In the genomic region with DNA sequence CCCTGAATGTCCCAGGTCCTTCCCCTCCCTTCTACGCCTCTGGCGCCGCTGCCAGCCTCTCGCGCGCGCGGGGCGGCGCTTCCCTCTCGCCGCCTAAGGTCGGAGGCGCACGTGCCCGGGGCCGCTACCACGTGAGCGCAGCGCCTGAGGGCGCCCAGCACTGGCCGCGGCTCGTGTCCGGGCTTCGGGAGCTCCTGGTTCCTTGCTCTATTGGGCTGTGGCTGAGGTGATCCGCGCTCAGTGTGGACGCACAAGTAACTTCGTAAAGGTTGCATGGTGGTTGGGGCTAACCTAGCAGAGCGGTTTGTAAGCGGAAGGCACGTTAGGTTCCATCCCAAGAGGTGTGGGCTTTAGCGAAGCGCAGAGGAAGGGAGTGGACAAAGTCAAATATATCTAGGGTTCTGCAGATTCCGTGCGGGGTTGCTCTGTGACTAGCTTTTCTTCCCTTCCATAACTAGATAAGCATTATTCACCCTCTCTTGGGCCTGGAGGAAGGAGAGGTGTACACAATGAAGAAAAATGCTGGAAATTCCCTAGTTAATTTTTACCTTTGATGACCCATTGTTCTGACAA, we compare ENCODE assay signal across 10 cellular contexts. TPM values are rescaled to one million over a fixed set of nuclear protein-coding genes. Genes with fewer than 3 reads are reported as not detected.
DNase-seq lines count a peak whose midpoint lies in the region; ATAC-seq and TF ChIP-seq lines count a peak whose summit lies in the region.
"Had no signal": no experiment of that assay in that cellular context is flagged by ENCODE, and none has a peak within 500 bp of the region (broad histone marks: within the 10 kb centered on the region; RNA-seq: fewer than 3 reads in every experiment).

No MANE protein-coding gene starts in this region.

- no peaks in the 10 kb centered on the region for H3K4me1 ChIP-seq in NT2/D1 (ENCODE audit: insufficient read depth, insufficient read length)
- peaks cover 5% of the 10 kb centered on the region for H3K4me1 ChIP-seq in foreskin keratinocyte

- TF ChIP-seq CTCF in foreskin keratinocyte (conservative IDR thresholded peaks at IDR 0.05) (no peak), omental fat pad (IDR thresholded peaks at IDR 0.05) (no peak)

- H3K27me3 ChIP-seq in NT2/D1 (ENCODE audit: insufficient read depth, insufficient read length) (peaks cover 57% of the 10 kb centered on the region), foreskin keratinocyte (no peaks in the 10 kb centered on the region)

- no peaks in the 10 kb centered on the region for H3K9me3 ChIP-seq in NT2/D1 (ENCODE audit: insufficient read depth, low read length)

- DNase-seq in COLO668 (lab: John Stamatoyannopoulos, UW; ENCODE audit: unreplicated experiment), result peak; percentile 12
- no peak for DNase-seq in NT2/D1 (ENCODE audit: low read depth, low spot score)
- DNase-seq in foreskin keratinocyte, result peak; percentile 38 to 51
- DNase-seq in omental fat pad (ENCODE audit: low spot score), result no peak
- no peak for DNase-seq in CD1c-positive myeloid dendritic cell (ENCODE audit: extremely low spot score)
- DNase-seq: DMS153 had no signal

- peak overlapping the region; percentile 56 for H3K4me3 ChIP-seq in NT2/D1 (ENCODE audit: insufficient read length, low read depth)

- H3K27ac ChIP-seq in foreskin keratinocyte, result peak overlapping the region; percentile 34

- no peak overlapping the region for H3K9ac ChIP-seq in NT2/D1 (ENCODE audit: insufficient read length, low read depth)

- ATAC-seq in foreskin keratinocyte, result peak; percentile 65
- peak; percentile 65 for ATAC-seq in omental fat pad (ENCODE audit: low FRiP score)
- no peak for ATAC-seq in HG03135 (IDR thresholded peaks at IDR 0.05; ENCODE audit: unreplicated experiment)
- ATAC-seq in GM18861 (IDR thresholded peaks at IDR 0.05; ENCODE audit: unreplicated experiment), result no peak
- no peak for ATAC-seq in GM18858 (IDR thresholded peaks at IDR 0.05; ENCODE audit: unreplicated experiment)

- no peaks in the 10 kb centered on the region for H3K36me3 ChIP-seq in NT2/D1 (ENCODE audit: insufficient read depth, insufficient read length, low read length)

RNA-seq across cellular contexts. Expression of gene TLL1, which starts 1.8 kb away (rescaled TPM):
- total RNA-seq in foreskin keratinocyte (1.5 and 3.5 TPM in 2 replicates), omental fat pad (10 to 100 TPM in 2 of 4 donors, 1 to 10 TPM in 2; 3.2 to 22.2 (median 11.9) TPM)
- polyA plus RNA-seq in foreskin keratinocyte, result 0.25 and 0.52 TPM in 2 replicates
- total RNA-seq: T-helper 2 cell treated with Interferon-gamma antibody and Interleukin-4, amounts not matched to agents 100 ng/mL and 5 ng/mL, for 36 hours had no signal

Comparison
In these comparisons a context has a peak if more than half of its experiments do, and no peak if none do; other contexts are left out.
1. DNase-seq: peak in COLO668 (single experiment) and foreskin keratinocyte (2 of 2); none in NT2/D1 (single experiment), omental fat pad (single experiment) and CD1c-positive myeloid dendritic cell (single experiment).
2. ATAC-seq: peak in foreskin keratinocyte (single experiment) and omental fat pad (single experiment); none in HG03135 (single experiment), GM18861 (single experiment) and GM18858 (single experiment).